24 cellular contexts compared by ENCODE assay signal in the genomic region with DNA sequence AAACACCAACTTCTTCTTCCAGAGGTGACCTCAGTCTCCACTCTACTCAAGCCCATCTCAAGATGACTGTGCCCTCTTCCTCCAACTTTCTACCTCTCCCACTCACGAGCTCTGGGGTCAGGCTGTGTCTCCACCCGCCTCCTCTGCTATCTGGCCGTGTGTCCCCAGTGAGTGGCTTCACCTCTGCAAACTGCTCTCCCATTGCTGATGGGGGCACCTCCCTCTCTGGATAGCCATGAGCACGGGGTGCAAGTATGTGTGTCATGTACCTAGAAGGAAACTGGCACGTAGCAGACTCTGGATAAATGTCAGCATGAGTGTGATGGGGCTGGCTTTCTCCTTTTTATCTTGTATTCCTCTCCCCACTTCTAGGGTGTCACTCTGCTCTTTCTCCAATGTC. TPM values are rescaled to one million over a fixed set of nuclear protein-coding genes. Genes with fewer than 3 reads are reported as not detected.
"Had no signal": no experiment of that assay in that cellular context is flagged by ENCODE, and none has a peak within 500 bp of the region (broad histone marks: within the 10 kb centered on the region; RNA-seq: fewer than 3 reads in every experiment).

No MANE protein-coding gene starts in this region.

- H3K27ac Mint-ChIP-seq: activated naive CD8-positive, alpha-beta T cell; T-helper 17 cell; type B pancreatic cell had no signal

- H3K9me3 Mint-ChIP-seq: neural crest cell had no signal

- H3K4me3 Mint-ChIP-seq: activated naive CD8-positive, alpha-beta T cell; naive thymus-derived CD4-positive, alpha-beta T cell; neural crest cell; T-helper 17 cell; type B pancreatic cell had no signal

- DNase-seq: activated CD4-positive, alpha-beta T cell treated with anti-CD3 and anti-CD28 coated beads, Interleukin-2, amount 50 U/mL, for 1 hour; activated effector memory CD4-positive, alpha-beta T cell treated with anti-CD3 and anti-CD28 coated beads, Interleukin-2, amount 50 U/mL, for 16 hours; amniotic stem cell; cerebellar nuclear complex; cortex of kidney; foreskin fibroblast; heart right ventricle; naive thymus-derived CD4-positive, alpha-beta T cell; occipital lobe; small intestine; stimulated activated CD4-positive, alpha-beta T cell treated with anti-CD3 and anti-CD28 coated beads, Interleukin-15, amount 100 ng/mL, for 24 hours; stimulated activated naive CD4-positive, alpha-beta T cell treated with Interleukin-2 at 50 U/mL for 16 hours; T-helper 17 cell had no signal

- H3K36me3 Mint-ChIP-seq: type B pancreatic cell had no signal

- ATAC-seq: activated CD4-positive, CD25-positive, alpha-beta regulatory T cell treated with anti-CD3 and anti-CD28 coated beads, Interleukin-2, amount 50 U/mL, for 24 hours; heart right ventricle; left lobe of liver; naive thymus-derived CD4-positive, alpha-beta T cell; sciatic nerve; T-helper 17 cell had no signal

- H3K27me3 Mint-ChIP-seq: activated naive CD8-positive, alpha-beta T cell had no signal

RNA-seq across cellular contexts. Expression of gene RAC2, which starts 18.3 kb away (rescaled TPM):
- total RNA-seq: occipital lobe had no signal

RNA-seq across cellular contexts. Expression of gene CYTH4, which starts 20.0 kb away (rescaled TPM):
- total RNA-seq: epithelial cell of proximal tubule, kidney epithelial cell, lung microvascular endothelial cell, neural crest cell had no signal

RNA-seq across cellular contexts. Expression of gene SSTR3, which starts 50.1 kb away (rescaled TPM):
- total RNA-seq: epithelial cell of proximal tubule, fibroblast of lung, heart right ventricle, kidney epithelial cell, left lobe of liver, lung microvascular endothelial cell, occipital lobe, sciatic nerve, thoracic aorta had no signal
